ENCODE assay signal across 39 cellular contexts in the genomic region with DNA sequence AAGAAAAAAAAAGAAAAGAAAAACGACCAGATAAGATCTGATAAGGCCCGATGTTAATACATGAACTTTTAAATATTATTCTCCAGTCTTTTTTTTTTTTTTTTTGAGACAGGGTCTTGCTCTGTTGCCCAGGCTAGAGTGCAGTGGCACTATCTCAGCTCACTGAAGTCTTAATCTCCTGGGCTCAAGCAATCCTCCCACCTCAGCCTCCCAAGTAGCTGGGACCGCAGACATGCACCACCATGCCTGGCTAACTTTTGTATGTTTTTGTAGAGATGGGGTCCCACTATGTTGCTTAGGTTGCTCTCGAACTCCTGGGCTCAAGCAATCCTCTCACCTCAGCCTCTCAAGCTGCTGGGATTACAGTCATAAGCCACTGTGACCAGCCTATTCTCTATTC. TPM values are rescaled to one million over a fixed set of nuclear protein-coding genes. Genes with fewer than 3 reads are reported as not detected.
"Had no signal": no experiment of that assay in that cellular context is flagged by ENCODE, and none has a peak within 500 bp of the region (broad histone marks: within the 10 kb centered on the region; RNA-seq: fewer than 3 reads in every experiment).

No MANE protein-coding gene starts in this region.

- H3K4me3 ChIP-seq: adrenal gland, ascending aorta, cardiac muscle cell had no signal

- H3K36me3 Mint-ChIP-seq: activated CD4-positive, alpha-beta memory T cell treated with anti-CD3 and anti-CD28 coated beads for 36 hours; activated naive CD4-positive, alpha-beta T cell treated with anti-CD3 and anti-CD28 coated beads, Interleukin-2, amount 50 U/mL, for 72 hours; activated naive CD8-positive, alpha-beta T cell treated with anti-CD3 and anti-CD28 coated beads for 36 hours; brain had no signal

- H3K4me1 ChIP-seq: ascending aorta had no signal

- H3K9me3 ChIP-seq: adrenal gland, ascending aorta had no signal

- ATAC-seq: activated naive CD4-positive, alpha-beta T cell treated with anti-CD3 and anti-CD28 coated beads, Interleukin-2, amount 50 U/mL, for 72 hours; activated T-cell treated with anti-CD3 and anti-CD28 coated beads, Interleukin-2, amount 50 U/mL, for 4 hours; activated T-cell treated with anti-CD3 and anti-CD28 coated beads, Interleukin-2, amount 50 U/mL, for 72 hours; activated T-helper 17 cell treated with anti-CD3 and anti-CD28 coated beads, Interleukin-2, amount 50 U/mL, for 72 hours had no signal

- H3K36me3 ChIP-seq: adrenal gland, ascending aorta, cardiac muscle cell had no signal

- H3K27me3 ChIP-seq: ascending aorta, cardiac muscle cell had no signal

- FAIRE-seq: bronchial epithelial cell, TTC549 had no signal

- H3K4me1 Mint-ChIP-seq: activated B cell treated with CpG ODN at 0.5 μM for 24 hours; activated CD4-positive, alpha-beta T cell treated with anti-CD3 and anti-CD28 coated beads, Interleukin-2, amount 10 ng/mL, durations not matched to agents 24 days and 14 days; activated naive CD8-positive, alpha-beta T cell treated with anti-CD3 and anti-CD28 coated beads for 36 hours; activated T-helper 17 cell treated with anti-CD3 and anti-CD28 coated beads, Interleukin-2, amount 50 U/mL, for 72 hours; brain; central memory CD8-positive, alpha-beta T cell had no signal

- H3K4me3 Mint-ChIP-seq: activated B cell treated with CpG ODN at 0.5 μM for 24 hours; activated CD4-positive, alpha-beta memory T cell treated with anti-CD3 and anti-CD28 coated beads for 36 hours; activated CD4-positive, alpha-beta T cell treated with anti-CD3 and anti-CD28 coated beads, Interleukin-2, amount 10 ng/mL, durations not matched to agents 24 days and 14 days; activated naive CD4-positive, alpha-beta T cell treated with anti-CD3 and anti-CD28 coated beads for 36 hours; activated naive CD8-positive, alpha-beta T cell treated with anti-CD3 and anti-CD28 coated beads for 36 hours; activated T-cell treated with anti-CD3 and anti-CD28 coated beads, Interleukin-2, amount 50 U/mL, for 4 hours; activated T-cell treated with anti-CD3 and anti-CD28 coated beads, Interleukin-2, amount 50 U/mL, for 72 hours; activated T-helper 1 cell treated with anti-CD3 and anti-CD28 coated beads, Interleukin-12 subunit alpha, Interleukin-12 subunit beta, Interleukin-2, Interleukin-4 antibody, amounts not matched to agents 30 ng/mL and 10 ng/mL and 1 ng/mL, durations not matched to agents 14 hours and 24 hours and 36 hours; activated T-helper 17 cell treated with anti-CD3 and anti-CD28 coated beads, Interleukin-2, amount 50 U/mL, for 72 hours; brain; central memory CD8-positive, alpha-beta T cell; T-helper 1 cell treated with Interleukin-12 subunit alpha and Interleukin-12 subunit beta and Interleukin-4 antibody, amounts not matched to agents 30 μg/mL and 1 μg/mL, for 36 hours; T-helper 2 cell treated with Interferon-gamma antibody and Interleukin-4, amounts not matched to agents 5 μg/mL and 100 μg/mL, for 36 hours had no signal

- DNase-seq: activated B cell treated with CpG ODN at 0.5 μM for 24 hours; activated CD4-positive, alpha-beta memory T cell treated with anti-CD3 and anti-CD28 coated beads for 36 hours; activated CD4-positive, alpha-beta T cell treated with anti-CD3 and anti-CD28 coated beads for 4 hours; activated CD4-positive, alpha-beta T cell treated with anti-CD3 and anti-CD28 coated beads, Interleukin-2, amount 50 U/mL, for 1 hour; activated CD4-positive, alpha-beta T cell treated with anti-CD3 and anti-CD28 coated beads, Interleukin-2, amount 50 U/mL, for 4 hours; activated CD4-positive, CD25-positive, alpha-beta regulatory T cell treated with anti-CD3 and anti-CD28 coated beads, Interleukin-2, amount 50 U/mL, for 72 hours; activated effector memory CD4-positive, alpha-beta T cell treated with anti-CD3 and anti-CD28 coated beads, Interleukin-2, amount 50 U/mL, for 16 hours; activated gamma-delta T cell treated with Interleukin-2 at 50 U/mL for 16 hours; activated naive CD4-positive, alpha-beta T cell; activated naive CD4-positive, alpha-beta T cell treated with anti-CD3 and anti-CD28 coated beads for 36 hours; activated naive CD4-positive, alpha-beta T cell treated with anti-CD3 and anti-CD28 coated beads, Interleukin-2, amount 50 U/mL, for 16 hours; activated naive CD8-positive, alpha-beta T cell treated with anti-CD3 and anti-CD28 coated beads for 36 hours; activated T-cell treated with anti-CD3 and anti-CD28 coated beads for 4 hours; activated T-cell treated with anti-CD3 and anti-CD28 coated beads, Interleukin-2, amount 50 U/mL, for 1 hour; activated T-cell treated with anti-CD3 and anti-CD28 coated beads, Interleukin-2, amount 50 U/mL, for 4 hours; activated T-cell treated with anti-CD3 and anti-CD28 coated beads, Interleukin-2, amount 50 U/mL, for 72 hours; amniotic stem cell; anterior cingulate cortex; caudate nucleus; cerebellar nuclear complex; T-helper 1 cell; T-helper 2 cell; T-helper 9 cell had no signal

- H3K27ac ChIP-seq: adrenal gland, ascending aorta, cardiac muscle cell, VCaP had no signal

- H3K27ac Mint-ChIP-seq: activated B cell treated with CpG ODN at 0.5 μM for 24 hours; activated CD4-positive, alpha-beta memory T cell treated with anti-CD3 and anti-CD28 coated beads for 36 hours; activated CD4-positive, alpha-beta T cell treated with anti-CD3 and anti-CD28 coated beads, Interleukin-2, amount 10 ng/mL, durations not matched to agents 24 days and 14 days; activated naive CD4-positive, alpha-beta T cell treated with anti-CD3 and anti-CD28 coated beads for 36 hours; activated naive CD4-positive, alpha-beta T cell treated with anti-CD3 and anti-CD28 coated beads, Interleukin-2, amount 50 U/mL, for 72 hours; activated naive CD8-positive, alpha-beta T cell treated with anti-CD3 and anti-CD28 coated beads for 36 hours; activated T-cell treated with anti-CD3 and anti-CD28 coated beads, Interleukin-2, amount 50 U/mL, for 72 hours; activated T-helper 1 cell treated with anti-CD3 and anti-CD28 coated beads, Interleukin-12 subunit alpha, Interleukin-12 subunit beta, Interleukin-2, Interleukin-4 antibody, amounts not matched to agents 30 ng/mL and 10 ng/mL and 1 ng/mL, durations not matched to agents 14 hours and 24 hours and 36 hours; activated T-helper 17 cell treated with anti-CD3 and anti-CD28 coated beads, Interleukin-2, amount 50 U/mL, for 72 hours; brain; T-helper 1 cell treated with Interleukin-12 subunit alpha and Interleukin-12 subunit beta and Interleukin-4 antibody, amounts not matched to agents 30 μg/mL and 1 μg/mL, for 36 hours; T-helper 2 cell treated with Interferon-gamma antibody and Interleukin-4, amounts not matched to agents 5 μg/mL and 100 μg/mL, for 36 hours had no signal

- H3K9me3 Mint-ChIP-seq: activated B cell treated with CpG ODN at 0.5 μM for 24 hours; activated CD4-positive, alpha-beta memory T cell treated with anti-CD3 and anti-CD28 coated beads for 36 hours; activated CD4-positive, alpha-beta T cell treated with anti-CD3 and anti-CD28 coated beads, Interleukin-2, amount 10 ng/mL, durations not matched to agents 24 days and 14 days; activated naive CD4-positive, alpha-beta T cell treated with anti-CD3 and anti-CD28 coated beads for 36 hours; activated naive CD4-positive, alpha-beta T cell treated with anti-CD3 and anti-CD28 coated beads, Interleukin-2, amount 50 U/mL, for 72 hours; activated naive CD8-positive, alpha-beta T cell treated with anti-CD3 and anti-CD28 coated beads for 36 hours; activated T-cell treated with anti-CD3 and anti-CD28 coated beads, Interleukin-2, amount 50 U/mL, for 4 hours; activated T-cell treated with anti-CD3 and anti-CD28 coated beads, Interleukin-2, amount 50 U/mL, for 72 hours; activated T-helper 1 cell treated with anti-CD3 and anti-CD28 coated beads, Interleukin-12 subunit alpha, Interleukin-12 subunit beta, Interleukin-2, Interleukin-4 antibody, amounts not matched to agents 30 ng/mL and 10 ng/mL and 1 ng/mL, durations not matched to agents 14 hours and 24 hours and 36 hours; activated T-helper 17 cell treated with anti-CD3 and anti-CD28 coated beads, Interleukin-2, amount 50 U/mL, for 72 hours; brain; central memory CD8-positive, alpha-beta T cell; T-helper 1 cell treated with Interleukin-12 subunit alpha and Interleukin-12 subunit beta and Interleukin-4 antibody, amounts not matched to agents 30 μg/mL and 1 μg/mL, for 36 hours; T-helper 2 cell treated with Interferon-gamma antibody and Interleukin-4, amounts not matched to agents 5 μg/mL and 100 μg/mL, for 36 hours had no signal

RNA-seq across cellular contexts. Expression of a gene that starts 1.6 kb away (rescaled TPM):
- total RNA-seq: activated B cell treated with CpG ODN at 0.5 μM for 24 hours; activated CD4-positive, alpha-beta memory T cell treated with anti-CD3 and anti-CD28 coated beads for 36 hours; activated CD4-positive, alpha-beta T cell treated with anti-CD3 and anti-CD28 coated beads, Interleukin-2, amount 10 ng/mL, durations not matched to agents 24 days and 14 days; activated CD8-positive, alpha-beta memory T cell treated with anti-CD3 and anti-CD28 coated beads for 36 hours; activated naive CD4-positive, alpha-beta T cell treated with anti-CD3 and anti-CD28 coated beads for 36 hours; activated naive CD4-positive, alpha-beta T cell treated with anti-CD3 and anti-CD28 coated beads, Interleukin-2, amount 50 U/mL, for 72 hours; activated naive CD8-positive, alpha-beta T cell treated with anti-CD3 and anti-CD28 coated beads for 36 hours; activated T-cell treated with anti-CD3 and anti-CD28 coated beads, Interleukin-2, amount 50 U/mL, for 4 hours; activated T-cell treated with anti-CD3 and anti-CD28 coated beads, Interleukin-2, amount 50 U/mL, for 72 hours; activated T-helper 1 cell treated with anti-CD3 and anti-CD28 coated beads, Interleukin-12 subunit alpha, Interleukin-12 subunit beta, Interleukin-2, Interleukin-4 antibody, amounts not matched to agents 30 ng/mL and 10 ng/mL and 1 ng/mL, durations not matched to agents 14 hours and 24 hours and 36 hours; activated T-helper 17 cell treated with anti-CD3 and anti-CD28 coated beads, Interleukin-2, amount 50 U/mL, for 72 hours; bronchial epithelial cell; cardiac muscle cell; chondrocyte had no signal
- polyA plus RNA-seq: cardiac muscle cell had no signal

RNA-seq across cellular contexts. Expression of a gene that starts 1.7 kb away (rescaled TPM):
- total RNA-seq: activated B cell treated with CpG ODN at 0.5 μM for 24 hours; activated CD4-positive, alpha-beta memory T cell treated with anti-CD3 and anti-CD28 coated beads for 36 hours; activated CD4-positive, alpha-beta T cell treated with anti-CD3 and anti-CD28 coated beads, Interleukin-2, amount 10 ng/mL, durations not matched to agents 24 days and 14 days; activated CD8-positive, alpha-beta memory T cell treated with anti-CD3 and anti-CD28 coated beads for 36 hours; activated naive CD4-positive, alpha-beta T cell treated with anti-CD3 and anti-CD28 coated beads for 36 hours; activated naive CD4-positive, alpha-beta T cell treated with anti-CD3 and anti-CD28 coated beads, Interleukin-2, amount 50 U/mL, for 72 hours; activated naive CD8-positive, alpha-beta T cell treated with anti-CD3 and anti-CD28 coated beads for 36 hours; activated T-cell treated with anti-CD3 and anti-CD28 coated beads, Interleukin-2, amount 50 U/mL, for 72 hours; activated T-helper 17 cell treated with anti-CD3 and anti-CD28 coated beads, Interleukin-2, amount 50 U/mL, for 72 hours; ascending aorta; bronchial epithelial cell; cardiac muscle cell; chondrocyte had no signal
